ENCODE assay signal across 9 cellular contexts in the genomic region with DNA sequence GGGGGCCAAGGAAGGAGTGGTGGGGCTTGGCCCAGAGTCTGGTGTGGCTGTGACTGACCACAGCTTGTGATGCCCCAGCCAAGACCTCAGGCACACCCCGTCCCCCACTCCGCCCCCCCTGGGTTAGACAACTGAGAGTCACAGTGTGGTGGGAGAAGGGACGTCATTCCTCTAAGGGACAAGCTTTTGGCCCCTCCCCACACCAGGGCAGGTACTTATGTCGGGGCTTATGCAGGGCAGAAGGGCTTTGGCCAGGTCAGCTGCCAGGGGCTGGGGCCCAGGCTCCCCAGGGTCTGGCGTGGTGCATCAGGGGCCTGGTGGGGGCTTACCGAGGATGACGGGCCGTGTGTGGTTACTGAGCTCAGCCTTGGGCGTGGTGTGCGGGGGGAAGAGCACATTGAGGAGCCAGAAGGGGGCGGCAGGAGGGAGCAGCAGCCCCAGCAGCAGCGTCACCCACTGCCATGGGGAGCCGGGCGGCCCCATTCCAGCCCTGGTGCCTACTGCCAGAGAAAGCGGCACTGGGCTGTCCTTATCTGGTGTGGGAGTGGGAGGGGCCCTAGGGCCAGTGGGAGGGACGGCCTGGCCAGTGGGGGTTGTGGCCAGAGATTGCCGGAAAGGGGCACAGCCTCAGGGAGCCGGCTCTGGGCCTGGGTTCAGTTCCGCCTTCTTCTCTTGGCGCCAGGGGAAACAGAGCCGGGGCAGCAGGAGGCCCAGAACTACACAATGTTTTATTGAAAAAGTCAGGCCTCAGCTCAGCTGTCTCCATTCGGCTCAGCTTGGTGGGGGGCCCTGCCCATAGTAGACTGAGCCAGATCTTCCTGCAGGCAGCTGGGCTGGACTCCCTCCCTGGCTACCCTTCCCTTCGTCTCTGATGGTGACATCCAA. TPM values are rescaled to one million over a fixed set of nuclear protein-coding genes. Genes with fewer than 3 reads are reported as not detected.
DNase-seq lines count a peak whose midpoint lies in the region; ATAC-seq and TF ChIP-seq lines count a peak whose summit lies in the region.
"Had no signal": no experiment of that assay in that cellular context is flagged by ENCODE, and none has a peak within 500 bp of the region (broad histone marks: within the 10 kb centered on the region; RNA-seq: fewer than 3 reads in every experiment).

A gene with protein sequence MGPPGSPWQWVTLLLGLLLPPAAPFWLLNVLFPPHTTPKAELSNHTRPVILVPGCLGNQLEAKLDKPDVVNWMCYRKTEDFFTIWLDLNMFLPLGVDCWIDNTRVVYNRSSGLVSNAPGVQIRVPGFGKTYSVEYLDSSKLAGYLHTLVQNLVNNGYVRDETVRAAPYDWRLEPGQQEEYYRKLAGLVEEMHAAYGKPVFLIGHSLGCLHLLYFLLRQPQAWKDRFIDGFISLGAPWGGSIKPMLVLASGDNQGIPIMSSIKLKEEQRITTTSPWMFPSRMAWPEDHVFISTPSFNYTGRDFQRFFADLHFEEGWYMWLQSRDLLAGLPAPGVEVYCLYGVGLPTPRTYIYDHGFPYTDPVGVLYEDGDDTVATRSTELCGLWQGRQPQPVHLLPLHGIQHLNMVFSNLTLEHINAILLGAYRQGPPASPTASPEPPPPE (minus strand): TSS at position 502 of the 885 bp plus-strand sequence. CDS start 19 bp downstream, at position 483.

- H3K27me3 ChIP-seq in OCI-LY1 (ENCODE audit: insufficient read depth, low read length) (no peaks in the 10 kb centered on the region), liver (ENCODE audit: control insufficient read depth in 4 of 4, insufficient read depth in 4 of 4, low read length in 3 of 4) (no peaks in the 10 kb centered on the region), subcutaneous abdominal adipose tissue (ENCODE audit: control insufficient read depth in 5 of 5, insufficient read depth in 4 of 5, low read length in 5 of 5) (no peaks in the 10 kb centered on the region)

- 24% methylated on average over 23 of the region's 23 CpGs for WGBS in liver

- DNase-seq in caudate nucleus (lab: John Stamatoyannopoulos, UW) (peak in 60 of 61 donors; percentile 27 to 91 (median 77)), T-helper 9 cell (no peak), DMS79 treated with DMSO at 0.1 percent for 48 hours (lab: John Stamatoyannopoulos, UW) (no peak)

- peak; percentile 39; the same call in 1 of the 2 replicates for TF ChIP-seq CTCF in OCI-LY1 (IDR thresholded peaks at IDR 0.05; ENCODE audit: low read length)
- TF ChIP-seq CTCF in liver (IDR thresholded peaks at IDR 0.05; ENCODE audit: low read depth, low read length, missing input control), result no peak

- H4K20me1 ChIP-seq in OCI-LY1 (ENCODE audit: insufficient read depth, low read length), result no peaks in the 10 kb centered on the region

- no peak within 1 kb of the TSS for H2AFZ ChIP-seq in OCI-LY1 (ENCODE audit: low read length)

- H3K4me3 ChIP-seq in OCI-LY1 (ENCODE audit: low read depth, low read length, poor library complexity, severe bottlenecking), result no peak within 1 kb of the TSS
- H3K4me3 ChIP-seq in liver (ENCODE audit: low read depth in 1 of 3, low read length in 3 of 3), result peak within 1 kb of the TSS; percentile 59 to 72 (median 62)
- no peak within 1 kb of the TSS for H3K4me3 ChIP-seq in subcutaneous abdominal adipose tissue (ENCODE audit: low read depth in 1 of 5, low read length in 5 of 5)

- ATAC-seq in GM19455 (IDR thresholded peaks at IDR 0.05; ENCODE audit: unreplicated experiment) (no peak), esophagus mucosa (no peak)

- H3K9me2 ChIP-seq in OCI-LY1 (ENCODE audit: low read depth, low read length), result no peaks in the 10 kb centered on the region

- H3K9ac ChIP-seq in OCI-LY1 (ENCODE audit: low read length), result no peak within 1 kb of the TSS; the same call in 1 of the 2 replicates
- no peak within 1 kb of the TSS for H3K9ac ChIP-seq in liver (ENCODE audit: low read depth in 1 of 2, low read length in 2 of 2)
- peak within 1 kb of the TSS in 2 of 5 donors; percentile 25 to 32 for H3K9ac ChIP-seq in subcutaneous abdominal adipose tissue (ENCODE audit: low read length in 5 of 5)

- H3K9me3 ChIP-seq in OCI-LY1 (ENCODE audit: low read length), result no peaks in the 10 kb centered on the region
- no peaks in the 10 kb centered on the region for H3K9me3 ChIP-seq in liver (ENCODE audit: control insufficient read depth in 4 of 4, low read length in 3 of 4)
- no peaks in the 10 kb centered on the region for H3K9me3 ChIP-seq in subcutaneous abdominal adipose tissue (ENCODE audit: control insufficient read depth in 5 of 5, low read length in 5 of 5)

- H3K36me3 ChIP-seq in OCI-LY1 (ENCODE audit: insufficient read depth, low read length), result peaks cover 14% of the 10 kb centered on the region; the same call in 1 of the 2 replicates
- H3K36me3 ChIP-seq in liver (ENCODE audit: control insufficient read depth in 4 of 4, insufficient read depth in 3 of 4, low read depth in 1 of 4, low read length in 3 of 4), result peaks cover 12 to 39% (median 16%) of the 10 kb centered on the region in 4 donors
- peaks cover 0 to 89% (median 84%) of the 10 kb centered on the region in 5 donors for H3K36me3 ChIP-seq in subcutaneous abdominal adipose tissue (ENCODE audit: control insufficient read depth in 5 of 5, insufficient read depth in 5 of 5, low read length in 5 of 5)

- H3K79me2 ChIP-seq in OCI-LY1 (ENCODE audit: insufficient read depth, low read length), result no peaks in the 10 kb centered on the region

- peak in 1 of 2 donors; percentile 33 for TF ChIP-seq RAD21 in liver (IDR thresholded peaks at IDR 0.05)

- H3K4me1 ChIP-seq in OCI-LY1 (ENCODE audit: insufficient read depth, low read length, severe bottlenecking) (peaks cover 39% of the 10 kb centered on the region), liver (ENCODE audit: control insufficient read depth in 4 of 4, insufficient read depth in 4 of 4, low read length in 3 of 4) (peaks cover 9 to 55% (median 36%) of the 10 kb centered on the region in 4 donors), subcutaneous abdominal adipose tissue (ENCODE audit: control insufficient read depth in 5 of 5, insufficient read depth in 5 of 5, low read length in 5 of 5) (peaks cover 7 to 38% (median 36%) of the 10 kb centered on the region in 5 donors)

- H3K27ac ChIP-seq in OCI-LY1 (ENCODE audit: low read depth, low read length, poor library complexity, severe bottlenecking), result peak within 1 kb of the TSS; percentile 40
- H3K27ac ChIP-seq in caudate nucleus (ENCODE audit: low read depth, low read length), result peak within 1 kb of the TSS; percentile 96
- H3K27ac ChIP-seq in liver (ENCODE audit: low read depth in 1 of 2, low read length in 2 of 2), result peak within 1 kb of the TSS; percentile 71 to 85
- peak within 1 kb of the TSS; percentile 74 for H3K27ac ChIP-seq in subcutaneous abdominal adipose tissue (ENCODE audit: low read depth, low read length)
- H3K27ac ChIP-seq: epithelial cell of prostate had no signal

- H3F3A ChIP-seq in OCI-LY1 (ENCODE audit: insufficient read depth, low read length), result no peaks in the 10 kb centered on the region

- peak within 1 kb of the TSS; percentile 31; the same call in 1 of the 2 replicates for H3K4me2 ChIP-seq in OCI-LY1 (ENCODE audit: low read length)

TF ChIP-seq in liver, 16 proteins besides CTCF, POLR2A, EP300 and RAD21 (continues in another document):
- peak; percentile 60 for TF ChIP-seq YY1 (IDR thresholded peaks at IDR 0.05)
- TF ChIP-seq GABPA (IDR thresholded peaks at IDR 0.05 in 1 of 2, conservative IDR thresholded peaks at IDR 0.05 in 1 of 2), result peak in 1 of 2 donors; percentile 57
- TF ChIP-seq, protein P1, sequence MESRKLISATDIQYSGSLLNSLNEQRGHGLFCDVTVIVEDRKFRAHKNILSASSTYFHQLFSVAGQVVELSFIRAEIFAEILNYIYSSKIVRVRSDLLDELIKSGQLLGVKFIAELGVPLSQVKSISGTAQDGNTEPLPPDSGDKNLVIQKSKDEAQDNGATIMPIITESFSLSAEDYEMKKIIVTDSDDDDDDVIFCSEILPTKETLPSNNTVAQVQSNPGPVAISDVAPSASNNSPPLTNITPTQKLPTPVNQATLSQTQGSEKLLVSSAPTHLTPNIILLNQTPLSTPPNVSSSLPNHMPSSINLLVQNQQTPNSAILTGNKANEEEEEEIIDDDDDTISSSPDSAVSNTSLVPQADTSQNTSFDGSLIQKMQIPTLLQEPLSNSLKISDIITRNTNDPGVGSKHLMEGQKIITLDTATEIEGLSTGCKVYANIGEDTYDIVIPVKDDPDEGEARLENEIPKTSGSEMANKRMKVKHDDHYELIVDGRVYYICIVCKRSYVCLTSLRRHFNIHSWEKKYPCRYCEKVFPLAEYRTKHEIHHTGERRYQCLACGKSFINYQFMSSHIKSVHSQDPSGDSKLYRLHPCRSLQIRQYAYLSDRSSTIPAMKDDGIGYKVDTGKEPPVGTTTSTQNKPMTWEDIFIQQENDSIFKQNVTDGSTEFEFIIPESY (IDR thresholded peaks at IDR 0.05), result no peak
- TF ChIP-seq, protein P2, sequence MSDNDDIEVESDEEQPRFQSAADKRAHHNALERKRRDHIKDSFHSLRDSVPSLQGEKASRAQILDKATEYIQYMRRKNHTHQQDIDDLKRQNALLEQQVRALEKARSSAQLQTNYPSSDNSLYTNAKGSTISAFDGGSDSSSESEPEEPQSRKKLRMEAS (IDR thresholded peaks at IDR 0.05), result no peak
- peak; percentile 66 for TF ChIP-seq SP1 (IDR thresholded peaks at IDR 0.05)
- no peak for TF ChIP-seq NR2F2 (IDR thresholded peaks at IDR 0.05)
- peak in 1 of 2 donors; percentile 49 for TF ChIP-seq EGR1 (IDR thresholded peaks at IDR 0.05; ENCODE audit: low read depth in 2 of 2)
- TF ChIP-seq JUND (IDR thresholded peaks at IDR 0.05), result no peak
- TF ChIP-seq, protein P3, sequence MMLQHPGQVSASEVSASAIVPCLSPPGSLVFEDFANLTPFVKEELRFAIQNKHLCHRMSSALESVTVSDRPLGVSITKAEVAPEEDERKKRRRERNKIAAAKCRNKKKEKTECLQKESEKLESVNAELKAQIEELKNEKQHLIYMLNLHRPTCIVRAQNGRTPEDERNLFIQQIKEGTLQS (IDR thresholded peaks at IDR 0.05), result no peak

RNA-seq across cellular contexts. Expression of the gene that starts here (rescaled TPM):
- total RNA-seq in liver (10 to 100 TPM; 45.7 to 87.3 TPM), esophagus mucosa (4.1 TPM)
- polyA plus RNA-seq in liver, result 100 to 1,000 TPM; 140 to 201 TPM

Comparison
In these comparisons a context has a peak if more than half of its experiments do, and no peak if none do; other contexts are left out.
1. H3K27ac ChIP-seq: peak in every context shown above with its lines; median percentile 96 in caudate nucleus; 78 in liver; 74 in subcutaneous abdominal adipose tissue; 40 in OCI-LY1.
2. H3K4me3 ChIP-seq: peak in liver (3 of 3); none in OCI-LY1 (single experiment) and subcutaneous abdominal adipose tissue (0 of 5).
3. DNase-seq: peak in caudate nucleus (60 of 61); none in T-helper 9 cell (single experiment) and DMS79 treated with DMSO at 0.1 percent for 48 hours (single experiment).